In genomic region chr10:103855424-103855823, GRCh38 we compare ENCODE assay signal across 1 cellular context.
TF ChIP-seq lines count a peak whose summit lies in the region.

TSS of gene SH3PXD2A (minus strand) at chr10:103855576. CDS start at chr10:103855266, 310 bp downstream.

TF ChIP-seq in HepG2, 621 proteins besides CTCF, POLR2A, EP300 and RAD21 (continued from another document):
- TF ChIP-seq ZBTB2 (CRISPR knock-in tag; IDR thresholded peaks at IDR 0.05; ENCODE audit: low read depth) (peak; percentile 68), IRF9 (CRISPR knock-in tag; IDR thresholded peaks at IDR 0.05; ENCODE audit: borderline replicate concordance) (no peak)
